28 cellular contexts compared by ENCODE assay signal in the genomic region with DNA sequence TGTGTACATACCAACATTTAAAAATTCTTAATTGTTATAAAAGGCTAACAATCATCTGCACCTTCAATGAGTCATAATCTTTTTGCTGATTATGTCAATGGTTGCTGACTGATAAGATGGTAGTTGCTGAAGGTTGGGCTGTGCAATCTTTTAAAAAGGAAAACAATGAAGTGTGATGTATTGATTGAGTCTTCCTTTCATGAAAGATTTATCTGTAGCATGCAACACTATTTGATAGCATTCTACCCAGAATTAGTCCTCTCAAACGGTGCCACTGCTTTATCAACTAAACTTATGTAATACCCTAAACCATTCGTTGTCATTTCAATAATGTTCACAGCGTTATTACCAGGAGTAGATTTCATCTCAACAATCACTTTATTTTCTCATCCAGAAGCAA.
"Had no signal": no experiment of that assay in that cellular context is flagged by ENCODE, and none has a peak within 500 bp of the region (broad histone marks: within the 10 kb centered on the region; RNA-seq: fewer than 3 reads in every experiment).

No MANE protein-coding gene starts in this region.

- ATAC-seq: effector memory CD8-positive, alpha-beta T cell; esophagus mucosa; gastrocnemius medialis; heart right ventricle; left cardiac atrium; left lung; left ventricle myocardium superior; lower lobe of right lung; mucosa of descending colon; naive thymus-derived CD8-positive, alpha-beta T cell had no signal

- H3K9me3 ChIP-seq: gastrocnemius medialis, lower lobe of right lung had no signal

- H3K27ac Mint-ChIP-seq: effector memory CD8-positive, alpha-beta T cell; endodermal cell; mesothelial cell of epicardium; naive B cell; naive thymus-derived CD8-positive, alpha-beta T cell had no signal

- H3K27me3 ChIP-seq: esophagus squamous epithelium, gastrocnemius medialis, heart right ventricle, left lung had no signal

- FAIRE-seq: colon, endometrium, islet of Langerhans, keratinocyte had no signal

- H3K36me3 ChIP-seq: esophagus squamous epithelium, gastrocnemius medialis, heart right ventricle, left lung, lower lobe of right lung had no signal

- H3K36me3 Mint-ChIP-seq: naive B cell; naive thymus-derived CD8-positive, alpha-beta T cell had no signal

- DNase-seq: effector CD8-positive, alpha-beta T cell; effector memory CD8-positive, alpha-beta T cell; endodermal cell; erythroblast; esophagus squamous epithelium; foreskin fibroblast; foreskin melanocyte; gastrocnemius medialis; glutamatergic neuron; head of caudate nucleus; heart right ventricle; hippocampal formation; left cardiac atrium; left lung; left ventricle myocardium superior; lower lobe of right lung; mesenchymal stem cell; mucosa of descending colon; naive B cell; naive thymus-derived CD8-positive, alpha-beta T cell had no signal

- H3K4me3 ChIP-seq: coronary artery, esophagus squamous epithelium, gastrocnemius medialis, heart right ventricle, left lung, lower lobe of right lung, mucosa of descending colon had no signal

- H3K4me1 ChIP-seq: esophagus squamous epithelium, gastrocnemius medialis, heart right ventricle, left lung, lower lobe of right lung had no signal

- H3K27ac ChIP-seq: coronary artery, epithelial cell of prostate, esophagus squamous epithelium, gastrocnemius medialis, heart right ventricle, left lung, lower lobe of right lung had no signal

- H3K9me3 Mint-ChIP-seq: endodermal cell had no signal
